8 cellular contexts compared by ENCODE assay signal in the genomic region with DNA sequence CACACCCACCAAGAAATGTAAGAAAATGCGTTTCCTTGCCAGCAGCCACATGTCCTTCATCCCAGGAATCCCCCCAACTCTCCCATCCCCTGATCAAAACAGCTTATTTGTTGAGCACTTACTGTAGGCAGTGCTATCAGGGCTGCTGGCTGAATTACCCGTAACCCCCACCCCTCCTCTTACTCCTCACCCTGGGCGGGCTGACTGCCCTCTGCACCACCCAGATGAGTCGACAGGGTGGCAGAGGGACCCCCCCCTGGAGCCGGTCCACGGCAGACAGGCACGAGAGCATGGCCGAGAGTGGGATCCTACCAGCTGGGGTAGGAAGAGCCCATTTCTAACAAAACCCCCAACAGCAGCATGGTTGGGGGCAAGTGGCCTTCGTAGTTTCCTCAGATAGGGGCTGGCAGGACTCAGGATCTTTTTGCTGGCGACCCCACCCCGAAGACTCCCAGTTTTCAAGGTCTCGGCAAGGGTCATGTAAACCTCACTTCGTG. TPM values are rescaled to one million over a fixed set of nuclear protein-coding genes. Genes with fewer than 3 reads are reported as not detected.
DNase-seq lines count a peak whose midpoint lies in the region; ATAC-seq and TF ChIP-seq lines count a peak whose summit lies in the region.

No MANE protein-coding gene starts in this region.

- no peak for TF ChIP-seq CTCF in cardiac muscle cell (IDR thresholded peaks at IDR 0.05; ENCODE audit: low read depth, low read length)
- no peak for TF ChIP-seq CTCF in WERI-Rb-1 (IDR thresholded peaks at IDR 0.05; ENCODE audit: low read depth, low read length)
- TF ChIP-seq CTCF in esophagus muscularis mucosa (IDR thresholded peaks at IDR 0.05), result no peak
- TF ChIP-seq CTCF in parathyroid adenoma (IDR thresholded peaks at IDR 0.05), result no peak

- 0% methylated on average over 8 of the region's 13 CpGs for WGBS in esophagus muscularis mucosa

- TF ChIP-seq EP300 in esophagus muscularis mucosa (IDR thresholded peaks at IDR 0.05), result no peak

- H3K4me1 ChIP-seq in cardiac muscle cell (ENCODE audit: low read depth) (peaks cover 42% of the 10 kb centered on the region), esophagus muscularis mucosa (peaks cover 70 to 82% (median 80%) of the 10 kb centered on the region in 4 donors), parathyroid adenoma (peaks cover 53% of the 10 kb centered on the region)

- intact Hi-C loops in cardiac septum (cut with DNase I), result loop anchor here (1.0 to 10.0 kb wide), 6 partner anchors 18 to 230 kb away; a partner anchor contains a TSS
- intact Hi-C loops in esophagus muscularis mucosa (cut with DNase I), result loop anchor here (1.0 to 2.0 kb wide), 2 partner anchors 18 to 98 kb away; no protein-coding TSS in a partner anchor

- H3K36me3 ChIP-seq in cardiac muscle cell (peaks cover 3% of the 10 kb centered on the region), WERI-Rb-1 (peaks cover 30% of the 10 kb centered on the region), esophagus muscularis mucosa (peaks cover 0 to 12% (median 9%) of the 10 kb centered on the region in 4 donors), parathyroid adenoma (ENCODE audit: control insufficient read depth, insufficient read depth, low read length) (no peaks in the 10 kb centered on the region)

- H3K4me2 ChIP-seq in parathyroid adenoma (ENCODE audit: low read length), result peak overlapping the region; percentile 87

- H3K9me3 ChIP-seq in cardiac muscle cell (ENCODE audit: low read depth) (no peaks in the 10 kb centered on the region), WERI-Rb-1 (ENCODE audit: severe bottlenecking) (no peaks in the 10 kb centered on the region), esophagus muscularis mucosa (no peaks in the 10 kb centered on the region), parathyroid adenoma (ENCODE audit: control insufficient read depth, low read length) (no peaks in the 10 kb centered on the region)

- DNase-seq in cardiac muscle cell (ENCODE audit: low read depth in 1 of 2, low spot score in 1 of 2), result no peak
- DNase-seq in cardiac septum (ENCODE audit: low spot score), result no peak
- no peak for DNase-seq in WERI-Rb-1
- no peak for DNase-seq in esophagus muscularis mucosa (ENCODE audit: extremely low spot score)
- DNase-seq in RPMI8226, result no peak
- DNase-seq in SW480 (ENCODE audit: low spot score), result no peak

- H3K4me3 ChIP-seq in cardiac muscle cell (no peak overlapping the region), WERI-Rb-1 (ENCODE audit: low read depth, low read length) (peak overlapping the region; percentile 15), esophagus muscularis mucosa (peak overlapping the region; percentile 59 to 64 (median 60)), parathyroid adenoma (ENCODE audit: low read depth, low read length) (peak overlapping the region; percentile 66)

- peak overlapping the region; percentile 45 for H2AFZ ChIP-seq in parathyroid adenoma

- H3K79me2 ChIP-seq in parathyroid adenoma, result peaks cover 16% of the 10 kb centered on the region

- no peak for ATAC-seq in GM21528 (IDR thresholded peaks at IDR 0.05; ENCODE audit: low FRiP score, unreplicated experiment)

- H3K27ac ChIP-seq in cardiac muscle cell (peak overlapping the region; percentile 49), WERI-Rb-1 (peak overlapping the region; percentile 42), esophagus muscularis mucosa (replicated peaks in 1 of 4) (peak overlapping the region; percentile 97 to 100 (median 100)), parathyroid adenoma (peak overlapping the region; percentile 100)

- TF ChIP-seq POLR2A in esophagus muscularis mucosa (IDR thresholded peaks at IDR 0.05; ENCODE audit: low read depth), result no peak

- H3K9ac ChIP-seq in parathyroid adenoma, result no peak overlapping the region

- no peaks in the 10 kb centered on the region for H3K27me3 ChIP-seq in cardiac muscle cell
- H3K27me3 ChIP-seq in WERI-Rb-1 (ENCODE audit: insufficient read depth, low read depth, severe bottlenecking), result no peaks in the 10 kb centered on the region
- no peaks in the 10 kb centered on the region for H3K27me3 ChIP-seq in esophagus muscularis mucosa
- no peaks in the 10 kb centered on the region for H3K27me3 ChIP-seq in parathyroid adenoma (ENCODE audit: control insufficient read depth, insufficient read depth, low read length)

RNA-seq across cellular contexts. Expression of a gene that starts 1.1 kb away (rescaled TPM):
- total RNA-seq in cardiac muscle cell (30.0 and 56.3 TPM in 2 replicates), cardiac septum (20.9 TPM), esophagus muscularis mucosa (10 to 100 TPM in 3 of 4 donors, 1 to 10 TPM in 1; 7.0 to 23.2 (median 15.9) TPM)
- 21.5 and 27.4 TPM in 2 replicates for polyA plus RNA-seq in cardiac muscle cell

RNA-seq across cellular contexts. Expression of a gene that starts 9.2 kb away (rescaled TPM):
- total RNA-seq in cardiac muscle cell, result 8.0 and 15.1 TPM in 2 replicates
- polyA plus RNA-seq in cardiac muscle cell, result 2.4 and 3.8 TPM in 2 replicates
- 13.0 TPM for total RNA-seq in cardiac septum
- 10 to 100 TPM in 3 of 4 donors, 1 to 10 TPM in 1; 9.4 to 27.1 (median 19.9) TPM for total RNA-seq in esophagus muscularis mucosa

Comparison
In these comparisons a context has a peak if more than half of its experiments do, and no peak if none do; other contexts are left out.
1. H3K27ac ChIP-seq: peak in every context shown above with its lines; median percentile 100 in esophagus muscularis mucosa; 100 in parathyroid adenoma; 49 in cardiac muscle cell; 42 in WERI-Rb-1.